8 cellular contexts compared by ENCODE assay signal in genomic region chr2:110677530-110678456, GRCh38. TPM values are rescaled to one million over a fixed set of nuclear protein-coding genes. Genes with fewer than 3 reads are reported as not detected.
DNase-seq lines count a peak whose midpoint lies in the region; ATAC-seq and TF ChIP-seq lines count a peak whose summit lies in the region.

TSS of gene BUB1 (minus strand) at chr2:110678063. CDS start at chr2:110677995, 68 bp downstream.

- TF ChIP-seq CTCF in SK-N-SH (IDR thresholded peaks at IDR 0.05) = no peak
- TF ChIP-seq CTCF in testis (IDR thresholded peaks at IDR 0.05) = no peak

- intact Hi-C loops in testis (cut with DNase I; ENCODE audit: low total_unique reads) = no loop called here

- H3K36me3 ChIP-seq in SK-N-SH (replicated peaks in 1 of 2; ENCODE audit: control insufficient read depth in 1 of 2, insufficient read depth in 2 of 2, low read length in 1 of 2) (peaks cover 0 to 6% of the 10 kb centered on the region in 2 experiments), testis (ENCODE audit: low read depth, missing control alignments) (no peaks in the 10 kb centered on the region)

- no peaks in the 10 kb centered on the region for H3K9me2 ChIP-seq in SK-N-SH

- H3F3A ChIP-seq in SK-N-SH (replicated peaks; ENCODE audit: insufficient read depth) = peaks cover 16% of the 10 kb centered on the region

- H3K27ac ChIP-seq in SK-N-SH (ENCODE audit: low read depth in 2 of 2, low read length in 1 of 2) = peak within 1 kb of the TSS; percentile 85 to 94
- peak within 1 kb of the TSS; percentile 94 to 98 for H3K27ac ChIP-seq in testis

- H3K27me3 ChIP-seq in SK-N-SH (ENCODE audit: insufficient read depth) (no peaks in the 10 kb centered on the region), testis (no peaks in the 10 kb centered on the region)

- CTCF ChIA-PET in SK-N-SH (lab: Yijun Ruan, JAX) = interaction anchor here (0.8 to 1.2 kb wide), 3 partner anchors 10 to 78 kb away, joined by 3 to 5 read pairs (median 3); no protein-coding TSS in a partner anchor

- peak; percentile 73 for ATAC-seq in HG02571 (IDR thresholded peaks at IDR 0.05; ENCODE audit: unreplicated experiment)

- peaks cover 6 to 16% of the 10 kb centered on the region in 2 experiments for H3K4me1 ChIP-seq in SK-N-SH (ENCODE audit: control insufficient read depth in 1 of 2, insufficient read depth in 2 of 2, low read depth in 1 of 2, low read length in 1 of 2)
- peaks cover 12% of the 10 kb centered on the region for H3K4me1 ChIP-seq in testis

- no peaks in the 10 kb centered on the region for H3K9me3 ChIP-seq in SK-N-SH
- no peaks in the 10 kb centered on the region for H3K9me3 ChIP-seq in testis

- POLR2A ChIA-PET in SK-N-SH (lab: Yijun Ruan, JAX) = no interaction called here

- H3K4me2 ChIP-seq in SK-N-SH = peak within 1 kb of the TSS; percentile 98

- H2AFZ ChIP-seq in SK-N-SH (ENCODE audit: low read depth) = peak within 1 kb of the TSS; percentile 88

- peak; percentile 94 for TF ChIP-seq POLR2A in testis (IDR thresholded peaks at IDR 0.05)

- DNase-seq in GM04504 (ENCODE audit: low read depth) (peak; percentile 94), NCI-H1048 (lab: John Stamatoyannopoulos, UW) (peak; percentile 89), SK-N-SH (peak; percentile 99), globus pallidus (ENCODE audit: low spot score) (peak; percentile 95), occipital lobe (lab: John Stamatoyannopoulos, UW) (peak; percentile 95), testis (peak; percentile 98)
- DNase-seq in activated naive CD4-positive, alpha-beta T cell treated with anti-CD3 and anti-CD28 coated beads, Interleukin-2, amount 50 U/mL, for 16 hours = peak; percentile 94

- H3K4me3 ChIP-seq in SK-N-SH (ENCODE audit: low read depth in 2 of 2, low read length in 1 of 2) = peak within 1 kb of the TSS; percentile 85 to 94
- H3K4me3 ChIP-seq in testis = peak within 1 kb of the TSS; percentile 65 to 83

- TF ChIP-seq RAD21 in SK-N-SH (IDR thresholded peaks at IDR 0.05; ENCODE audit: low read length) = no peak

- H4K20me1 ChIP-seq in SK-N-SH (ENCODE audit: insufficient read depth) = no peaks in the 10 kb centered on the region; the same call in 1 of the 2 replicates

- 0 out of 4 replicates have a peak, but pooled peaks of 1 of the 2 experiments have one; percentile 3 for TF ChIP-seq EP300 in SK-N-SH (IDR thresholded peaks at IDR 0.05; ENCODE audit: borderline replicate concordance in 1 of 2, low read depth in 1 of 2, low read length in 1 of 2)

- peaks cover 49% of the 10 kb centered on the region for H3K79me2 ChIP-seq in SK-N-SH (ENCODE audit: insufficient read depth)

- peak within 1 kb of the TSS; percentile 84 for H3K9ac ChIP-seq in SK-N-SH

- WGBS in SK-N-SH (ENCODE audit: low lambda C conversion rate) = under 1% methylated on average over 22 of the region's 58 CpGs
- 0% methylated on average over 49 to 58 of the region's 58 CpGs for WGBS in testis, 2 donors

TF ChIP-seq in SK-N-SH, 30 proteins besides CTCF, POLR2A, EP300 and RAD21 (continues in another document):
- TF ChIP-seq RXRA (IDR thresholded peaks at IDR 0.05; ENCODE audit: borderline replicate concordance, low read depth) = no peak
- peak; percentile 63 for TF ChIP-seq MAX (IDR thresholded peaks at IDR 0.05; ENCODE audit: low read depth)
- TF ChIP-seq FOXM1 (IDR thresholded peaks at IDR 0.05; ENCODE audit: low read depth) = peak; percentile 64; the same call in 1 of the 2 replicates
- TF ChIP-seq TAF1 (IDR thresholded peaks at IDR 0.05; ENCODE audit: borderline replicate concordance, low read depth, low read length) = peak; percentile 74
- TF ChIP-seq RFX5 (IDR thresholded peaks at IDR 0.05; ENCODE audit: low read length) = no peak
- TF ChIP-seq, protein P1, sequence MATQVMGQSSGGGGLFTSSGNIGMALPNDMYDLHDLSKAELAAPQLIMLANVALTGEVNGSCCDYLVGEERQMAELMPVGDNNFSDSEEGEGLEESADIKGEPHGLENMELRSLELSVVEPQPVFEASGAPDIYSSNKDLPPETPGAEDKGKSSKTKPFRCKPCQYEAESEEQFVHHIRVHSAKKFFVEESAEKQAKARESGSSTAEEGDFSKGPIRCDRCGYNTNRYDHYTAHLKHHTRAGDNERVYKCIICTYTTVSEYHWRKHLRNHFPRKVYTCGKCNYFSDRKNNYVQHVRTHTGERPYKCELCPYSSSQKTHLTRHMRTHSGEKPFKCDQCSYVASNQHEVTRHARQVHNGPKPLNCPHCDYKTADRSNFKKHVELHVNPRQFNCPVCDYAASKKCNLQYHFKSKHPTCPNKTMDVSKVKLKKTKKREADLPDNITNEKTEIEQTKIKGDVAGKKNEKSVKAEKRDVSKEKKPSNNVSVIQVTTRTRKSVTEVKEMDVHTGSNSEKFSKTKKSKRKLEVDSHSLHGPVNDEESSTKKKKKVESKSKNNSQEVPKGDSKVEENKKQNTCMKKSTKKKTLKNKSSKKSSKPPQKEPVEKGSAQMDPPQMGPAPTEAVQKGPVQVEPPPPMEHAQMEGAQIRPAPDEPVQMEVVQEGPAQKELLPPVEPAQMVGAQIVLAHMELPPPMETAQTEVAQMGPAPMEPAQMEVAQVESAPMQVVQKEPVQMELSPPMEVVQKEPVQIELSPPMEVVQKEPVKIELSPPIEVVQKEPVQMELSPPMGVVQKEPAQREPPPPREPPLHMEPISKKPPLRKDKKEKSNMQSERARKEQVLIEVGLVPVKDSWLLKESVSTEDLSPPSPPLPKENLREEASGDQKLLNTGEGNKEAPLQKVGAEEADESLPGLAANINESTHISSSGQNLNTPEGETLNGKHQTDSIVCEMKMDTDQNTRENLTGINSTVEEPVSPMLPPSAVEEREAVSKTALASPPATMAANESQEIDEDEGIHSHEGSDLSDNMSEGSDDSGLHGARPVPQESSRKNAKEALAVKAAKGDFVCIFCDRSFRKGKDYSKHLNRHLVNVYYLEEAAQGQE (IDR thresholded peaks at IDR 0.05; ENCODE audit: low read depth, low read length) = no peak
- peak; percentile 90; the same call in 1 of the 2 replicates for TF ChIP-seq SIN3A (IDR thresholded peaks at IDR 0.05; ENCODE audit: borderline replicate concordance, low read depth, low read length)
- TF ChIP-seq MXI1 (IDR thresholded peaks at IDR 0.05; ENCODE audit: low read depth, low read length) = peak; percentile 90
- TF ChIP-seq USF1 (IDR thresholded peaks at IDR 0.05; ENCODE audit: borderline replicate concordance, low read depth) = no peak
- TF ChIP-seq CHD2 (IDR thresholded peaks at IDR 0.05; ENCODE audit: low read length, partially characterized antibody) = peak; percentile 94
- peak; percentile 96 for TF ChIP-seq POLR2AphosphoS5 (IDR thresholded peaks at IDR 0.05; ENCODE audit: low read depth, low read length)
- TF ChIP-seq EZH2phosphoT487 (IDR thresholded peaks at IDR 0.05; ENCODE audit: borderline replicate concordance, low read depth) = no peak
- TF ChIP-seq SMC3 (IDR thresholded peaks at IDR 0.05; ENCODE audit: low read depth, low read length) = no peak
- peak; percentile 79 for TF ChIP-seq NRF1 (IDR thresholded peaks at IDR 0.05; ENCODE audit: low read depth, low read length)
- no peak for TF ChIP-seq GATA2 (CRISPR knock-in tag; IDR thresholded peaks at IDR 0.05)
- no peak for TF ChIP-seq ELF1 (IDR thresholded peaks at IDR 0.05)
- TF ChIP-seq, protein P2, sequence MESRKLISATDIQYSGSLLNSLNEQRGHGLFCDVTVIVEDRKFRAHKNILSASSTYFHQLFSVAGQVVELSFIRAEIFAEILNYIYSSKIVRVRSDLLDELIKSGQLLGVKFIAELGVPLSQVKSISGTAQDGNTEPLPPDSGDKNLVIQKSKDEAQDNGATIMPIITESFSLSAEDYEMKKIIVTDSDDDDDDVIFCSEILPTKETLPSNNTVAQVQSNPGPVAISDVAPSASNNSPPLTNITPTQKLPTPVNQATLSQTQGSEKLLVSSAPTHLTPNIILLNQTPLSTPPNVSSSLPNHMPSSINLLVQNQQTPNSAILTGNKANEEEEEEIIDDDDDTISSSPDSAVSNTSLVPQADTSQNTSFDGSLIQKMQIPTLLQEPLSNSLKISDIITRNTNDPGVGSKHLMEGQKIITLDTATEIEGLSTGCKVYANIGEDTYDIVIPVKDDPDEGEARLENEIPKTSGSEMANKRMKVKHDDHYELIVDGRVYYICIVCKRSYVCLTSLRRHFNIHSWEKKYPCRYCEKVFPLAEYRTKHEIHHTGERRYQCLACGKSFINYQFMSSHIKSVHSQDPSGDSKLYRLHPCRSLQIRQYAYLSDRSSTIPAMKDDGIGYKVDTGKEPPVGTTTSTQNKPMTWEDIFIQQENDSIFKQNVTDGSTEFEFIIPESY (IDR thresholded peaks at IDR 0.05; ENCODE audit: borderline replicate concordance, low read depth) = no peak; the same call in 1 of the 2 replicates
- TF ChIP-seq TCF12 (IDR thresholded peaks at IDR 0.05) = no peak
- TF ChIP-seq GABPA (IDR thresholded peaks at IDR 0.05; ENCODE audit: low read depth) = no peak
- TF ChIP-seq, protein P3, sequence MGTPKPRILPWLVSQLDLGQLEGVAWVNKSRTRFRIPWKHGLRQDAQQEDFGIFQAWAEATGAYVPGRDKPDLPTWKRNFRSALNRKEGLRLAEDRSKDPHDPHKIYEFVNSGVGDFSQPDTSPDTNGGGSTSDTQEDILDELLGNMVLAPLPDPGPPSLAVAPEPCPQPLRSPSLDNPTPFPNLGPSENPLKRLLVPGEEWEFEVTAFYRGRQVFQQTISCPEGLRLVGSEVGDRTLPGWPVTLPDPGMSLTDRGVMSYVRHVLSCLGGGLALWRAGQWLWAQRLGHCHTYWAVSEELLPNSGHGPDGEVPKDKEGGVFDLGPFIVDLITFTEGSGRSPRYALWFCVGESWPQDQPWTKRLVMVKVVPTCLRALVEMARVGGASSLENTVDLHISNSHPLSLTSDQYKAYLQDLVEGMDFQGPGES (IDR thresholded peaks at IDR 0.05; ENCODE audit: low read depth, low read length) = peak; percentile 69
- no peak for TF ChIP-seq RCOR1 (IDR thresholded peaks at IDR 0.05; ENCODE audit: low read length)
- peak; percentile 7; the same call in 1 of the 2 replicates for TF ChIP-seq NFIC (IDR thresholded peaks at IDR 0.05; ENCODE audit: borderline replicate concordance)

RNA-seq across cellular contexts. Expression of gene BUB1, which starts in this region (rescaled TPM):
- 9.0 and 10.9 TPM in 2 replicates for polyA plus RNA-seq in SK-N-SH (2012; rRNA removed)
- polyA plus RNA-seq in SK-N-SH (2012; cell fraction: cytosol; rRNA removed) = 10.9 and 11.8 TPM in 2 replicates
- polyA plus RNA-seq in SK-N-SH (2012; cell fraction: nucleus; rRNA removed) = 7.4 and 14.8 TPM in 2 replicates
- total RNA-seq in occipital lobe = 7.8 TPM
- total RNA-seq in testis = 10 to 100 TPM; 50.5 to 72.9 TPM
- 70.0 TPM for polyA plus RNA-seq in testis (ENCODE audit: insufficient read depth, low read depth, low replicate concordance)

Comparison
In these comparisons a context has a peak if more than half of its experiments do, and no peak if none do; other contexts are left out.
1. Peak in every context shown above with its lines: DNase-seq, ATAC-seq, H3K4me3 ChIP-seq and H3K27ac ChIP-seq.